Comparison of ENCODE assay signal across 9 cellular contexts in genomic region chr17:50559674-50560184, GRCh38. TPM values are rescaled to one million over a fixed set of nuclear protein-coding genes. Genes with fewer than 3 reads are reported as not detected.
DNase-seq lines count a peak whose midpoint lies in the region; ATAC-seq and TF ChIP-seq lines count a peak whose summit lies in the region.
"Had no signal": no experiment of that assay in that cellular context is flagged by ENCODE, and none has a peak within 500 bp of the region (broad histone marks: within the 10 kb centered on the region; RNA-seq: fewer than 3 reads in every experiment).

No MANE protein-coding gene starts in this region.

- peak overlapping the region; percentile 62 for H3K4me3 Mint-ChIP-seq in activated naive CD8-positive, alpha-beta T cell treated with anti-CD3 and anti-CD28 coated beads, Interleukin-2, amount 50 U/mL, for 24 hours

- peaks cover 24% of the 10 kb centered on the region for H3K4me1 Mint-ChIP-seq in activated naive CD8-positive, alpha-beta T cell treated with anti-CD3 and anti-CD28 coated beads, Interleukin-2, amount 50 U/mL, for 24 hours

- H3K4me3 ChIP-seq in GM06990 (replicated peaks; ENCODE audit: low read depth, low read length) (peak overlapping the region; percentile 57), MG63 (peak overlapping the region; percentile 54), right cardiac atrium (ENCODE audit: low read length) (peak overlapping the region; percentile 61), skeletal muscle cell (ENCODE audit: low read depth, low read length) (peak overlapping the region; percentile 52)

- TF ChIP-seq CTCF in GM06990 (IDR thresholded peaks at IDR 0.05; ENCODE audit: insufficient read depth, low read length, poor library complexity, severe bottlenecking), result no peak

- H3K36me3 Mint-ChIP-seq in activated naive CD8-positive, alpha-beta T cell treated with anti-CD3 and anti-CD28 coated beads, Interleukin-2, amount 50 U/mL, for 24 hours (ENCODE audit: low read depth), result no peaks in the 10 kb centered on the region

- H3K4me1 ChIP-seq in right cardiac atrium (ENCODE audit: control insufficient read depth, insufficient read depth, low read length), result peaks cover 4% of the 10 kb centered on the region

- DNase-seq in GM06990 (ENCODE audit: extremely low read depth, insufficient read length), result no peak
- peak; percentile 77 for DNase-seq in MG63
- DNase-seq in activated naive CD8-positive, alpha-beta T cell treated with anti-CD3 and anti-CD28 coated beads, Interleukin-2, amount 50 U/mL, for 24 hours, result peak; percentile 44
- DNase-seq in right cardiac atrium, result peak in 2 of 3 donors; percentile 78 to 86
- no peak for DNase-seq in skeletal muscle cell (ENCODE audit: low read depth)

- ATAC-seq in activated naive CD8-positive, alpha-beta T cell treated with anti-CD3 and anti-CD28 coated beads, Interleukin-2, amount 50 U/mL, for 24 hours, result peak; percentile 50
- ATAC-seq in right cardiac atrium (peak; percentile 29 to 57), HG03378 (IDR thresholded peaks at IDR 0.05; ENCODE audit: unreplicated experiment) (no peak), HG03159 (IDR thresholded peaks at IDR 0.05; ENCODE audit: unreplicated experiment) (no peak), GM19328 (IDR thresholded peaks at IDR 0.05; ENCODE audit: unreplicated experiment) (no peak)

- H3K27ac ChIP-seq in right cardiac atrium (ENCODE audit: low read length), result no peak overlapping the region

- H3K27ac Mint-ChIP-seq in activated naive CD8-positive, alpha-beta T cell treated with anti-CD3 and anti-CD28 coated beads, Interleukin-2, amount 50 U/mL, for 24 hours, result no peak overlapping the region

- H3K27me3 ChIP-seq in GM06990 (replicated peaks; ENCODE audit: control insufficient read depth, insufficient read depth, low read length) (peaks cover 2% of the 10 kb centered on the region), MG63 (peaks cover 25% of the 10 kb centered on the region), right cardiac atrium (ENCODE audit: control insufficient read depth, insufficient read depth) (no peaks in the 10 kb centered on the region)

- intact Hi-C loops in right cardiac atrium (cut with DNase I), result loop anchor here in 2 of 4 donors (5.0 kb wide), 2 partner anchors 38 to 58 kb away; no protein-coding TSS in a partner anchor

- 3% methylated on average over 27 of the region's 27 CpGs for WGBS in right cardiac atrium

- H3K9me3 Mint-ChIP-seq in activated naive CD8-positive, alpha-beta T cell treated with anti-CD3 and anti-CD28 coated beads, Interleukin-2, amount 50 U/mL, for 24 hours, result no peaks in the 10 kb centered on the region

- H3K36me3 ChIP-seq in GM06990 (ENCODE audit: control insufficient read depth, insufficient read depth, low read length), result no peaks in the 10 kb centered on the region
- H3K36me3 ChIP-seq in MG63, result peaks cover 4% of the 10 kb centered on the region; the same call in 1 of the 2 replicates

- H3K9me3 ChIP-seq in MG63 (no peaks in the 10 kb centered on the region), right cardiac atrium (ENCODE audit: control insufficient read depth, low read length) (no peaks in the 10 kb centered on the region)

- H3K27me3 Mint-ChIP-seq in activated naive CD8-positive, alpha-beta T cell treated with anti-CD3 and anti-CD28 coated beads, Interleukin-2, amount 50 U/mL, for 24 hours, result peaks cover 52% of the 10 kb centered on the region

RNA-seq across cellular contexts. Expression of gene CACNA1G, which starts 0.8 kb away (rescaled TPM):
- total RNA-seq in MG63 (2014; rRNA removed; shearing (Covaris generic); ENCODE audit: low replicate concordance), result not detected in 2 replicates
- total RNA-seq in right cardiac atrium, result 10 to 100 TPM in 1 of 4 donors, 1 to 10 TPM in 3; 4.4 to 14.8 (median 6.9) TPM
- 4.3 TPM for polyA plus RNA-seq in right cardiac atrium

RNA-seq across cellular contexts. Expression of gene SPATA20, which starts 12.8 kb away (rescaled TPM):
- 52.1 and 59.6 TPM in 2 replicates for total RNA-seq in MG63 (2014; rRNA removed; shearing (Covaris generic); ENCODE audit: low replicate concordance)
- total RNA-seq in right cardiac atrium, result 10 to 100 TPM; 45.9 to 71.8 (median 52.6) TPM
- polyA plus RNA-seq in right cardiac atrium, result 58.1 TPM

RNA-seq across cellular contexts. Expression of gene EPN3, which starts 27.2 kb away (rescaled TPM):
- not detected in 2 replicates for total RNA-seq in MG63 (2014; rRNA removed; shearing (Covaris generic); ENCODE audit: low replicate concordance)
- 10 to 100 TPM in 3 of 4 donors, 1 to 10 TPM in 1; 5.4 to 31.5 (median 27.3) TPM for total RNA-seq in right cardiac atrium
- polyA plus RNA-seq in right cardiac atrium, result 22.6 TPM
- total RNA-seq: activated CD8-positive, alpha-beta memory T cell treated with anti-CD3 and anti-CD28 coated beads for 36 hours had no signal

RNA-seq across cellular contexts. Expression of gene MYCBPAP, which starts 51.5 kb away (rescaled TPM):
- total RNA-seq in MG63 (2014; rRNA removed; shearing (Covaris generic); ENCODE audit: low replicate concordance), result not detected in 2 replicates
- total RNA-seq in right cardiac atrium, result 1 to 10 TPM in 2 of 4 donors, under 1 TPM in 2; 0.57 to 1.9 (median 0.95) TPM
- 0.88 TPM for polyA plus RNA-seq in right cardiac atrium

Comparison
In these comparisons a context has a peak if more than half of its experiments do, and no peak if none do; other contexts are left out.
1. DNase-seq: peak in MG63 (single experiment), activated naive CD8-positive, alpha-beta T cell treated with anti-CD3 and anti-CD28 coated beads, Interleukin-2, amount 50 U/mL, for 24 hours (single experiment) and right cardiac atrium (2 of 3); none in GM06990 (single experiment) and skeletal muscle cell (single experiment).
2. ATAC-seq: peak in activated naive CD8-positive, alpha-beta T cell treated with anti-CD3 and anti-CD28 coated beads, Interleukin-2, amount 50 U/mL, for 24 hours (single experiment) and right cardiac atrium (2 of 2); none in HG03378 (single experiment), HG03159 (single experiment) and GM19328 (single experiment).
3. Peak in every context shown above with its lines, with median percentiles within 50 percentile points of each other: H3K4me3 ChIP-seq.